In genomic region chr7:73999664-74000420, GRCh38 we compare ENCODE assay signal across 12 cellular contexts. TPM values are rescaled to one million over a fixed set of nuclear protein-coding genes. Genes with fewer than 3 reads are reported as not detected.
DNase-seq lines count a peak whose midpoint lies in the region; ATAC-seq and TF ChIP-seq lines count a peak whose summit lies in the region.
"Had no signal": no experiment of that assay in that cellular context is flagged by ENCODE, and none has a peak within 500 bp of the region (broad histone marks: within the 10 kb centered on the region; RNA-seq: fewer than 3 reads in every experiment).

No MANE protein-coding gene starts in this region.

- TF ChIP-seq EP300 in SK-N-SH (IDR thresholded peaks at IDR 0.05; ENCODE audit: borderline replicate concordance in 1 of 2, low read depth in 1 of 2, low read length in 1 of 2) = peak in 1 of 2 experiments; percentile 71; a peak in 1 of 4 replicates

- peaks cover 12% of the 10 kb centered on the region for H3F3A ChIP-seq in SK-N-SH (replicated peaks; ENCODE audit: insufficient read depth)

- peak; percentile 83 for DNase-seq in AG09309 (ENCODE audit: low read depth)
- no peak for DNase-seq in SK-N-SH
- DNase-seq in fibroblast of pulmonary artery (ENCODE audit: low read depth) = peak; percentile 85
- DNase-seq in posterior vena cava (ENCODE audit: low spot score) = peak; percentile 95
- DNase-seq in central memory CD4-positive, alpha-beta T cell = no peak
- DNase-seq in activated CD8-positive, alpha-beta memory T cell treated with anti-CD3 and anti-CD28 coated beads, Interleukin-2, amount 50 U/mL, for 48 hours = no peak
- DNase-seq: NCI-H1092 treated with DMSO at 0.1 percent for 48 hours, T1000 had no signal

- peaks cover 0 to 4% of the 10 kb centered on the region in 2 experiments; a peak in 2 of 4 replicates for H3K4me1 ChIP-seq in SK-N-SH (ENCODE audit: control insufficient read depth in 1 of 2, insufficient read depth in 2 of 2, low read depth in 1 of 2, low read length in 1 of 2)

- POLR2A ChIA-PET in SK-N-SH (lab: Yijun Ruan, JAX) = interaction anchor here (0.6 to 0.9 kb wide), 2 partner anchors 32 to 130 kb away, joined by 3 read pairs; no protein-coding TSS in a partner anchor

- CTCF ChIA-PET in SK-N-SH (lab: Yijun Ruan, JAX) = interaction anchor here (0.8 to 3.5 kb wide), 3 partner anchors 27 to 126 kb away, joined by 3 to 21 read pairs (median 3); no protein-coding TSS in a partner anchor

- H3K27me3 ChIP-seq in SK-N-SH (ENCODE audit: insufficient read depth) = no peaks in the 10 kb centered on the region

- H4K20me1 ChIP-seq in SK-N-SH (ENCODE audit: insufficient read depth) = no peaks in the 10 kb centered on the region

- no peak overlapping the region for H2AFZ ChIP-seq in SK-N-SH (ENCODE audit: low read depth)

- H3K4me2 ChIP-seq in SK-N-SH = peak overlapping the region; percentile 45; the same call in 1 of the 2 replicates

- intact Hi-C loops in posterior vena cava (cut with DNase I) = no loop called here

- peaks cover 10% of the 10 kb centered on the region; the same call in 1 of the 2 replicates for H3K79me2 ChIP-seq in SK-N-SH (ENCODE audit: insufficient read depth)

- 61% methylated on average over 23 of the region's 26 CpGs for WGBS in SK-N-SH (ENCODE audit: low lambda C conversion rate)

- H3K36me3 ChIP-seq in SK-N-SH (replicated peaks in 1 of 2; ENCODE audit: control insufficient read depth in 1 of 2, insufficient read depth in 2 of 2, low read length in 1 of 2) = no peaks in the 10 kb centered on the region

- peak overlapping the region; percentile 45; the same call in 1 of the 2 replicates for H3K9ac ChIP-seq in SK-N-SH

- H3K4me3 ChIP-seq in AG09309 (ENCODE audit: control insufficient read depth, low read depth, low read length) (no peak overlapping the region), SK-N-SH (ENCODE audit: low read depth in 2 of 2, low read length in 1 of 2) (no peak overlapping the region), fibroblast of pulmonary artery (replicated peaks; ENCODE audit: low read depth, low read length) (no peak overlapping the region)
- H3K4me3 ChIP-seq: skin epidermis had no signal

- peak overlapping the region in 1 of 2 experiments; percentile 90; a peak in 2 of 4 replicates for H3K27ac ChIP-seq in SK-N-SH (ENCODE audit: low read depth in 2 of 2, low read length in 1 of 2)
- H3K27ac ChIP-seq: C4-2B had no signal

- TF ChIP-seq RAD21 in SK-N-SH (IDR thresholded peaks at IDR 0.05; ENCODE audit: low read length) = no peak

- H3K9me3 ChIP-seq in SK-N-SH = no peaks in the 10 kb centered on the region

- TF ChIP-seq CTCF in AG09309 (IDR thresholded peaks at IDR 0.05; ENCODE audit: control insufficient read depth, insufficient read depth, low read depth, low read length, missing control alignments) (no peak), SK-N-SH (IDR thresholded peaks at IDR 0.05) (no peak), fibroblast of pulmonary artery (IDR thresholded peaks at IDR 0.05; ENCODE audit: low read length, missing control alignments) (no peak)

- ATAC-seq in GM18870 (IDR thresholded peaks at IDR 0.05; ENCODE audit: unreplicated experiment) (no peak), GM21723 (IDR thresholded peaks at IDR 0.05; ENCODE audit: unreplicated experiment) (no peak)

- no peaks in the 10 kb centered on the region for H3K9me2 ChIP-seq in SK-N-SH

TF ChIP-seq in SK-N-SH, 30 proteins besides CTCF, POLR2A, EP300 and RAD21:
- TF ChIP-seq YY1 (IDR thresholded peaks at IDR 0.05; ENCODE audit: low read depth) = no peak
- TF ChIP-seq RXRA (IDR thresholded peaks at IDR 0.05; ENCODE audit: borderline replicate concordance, low read depth) = no peak
- TF ChIP-seq PBX3 (IDR thresholded peaks at IDR 0.05) = peak; percentile 69; the same call in 1 of the 2 replicates
- TF ChIP-seq GABPA (IDR thresholded peaks at IDR 0.05; ENCODE audit: low read depth) = no peak
- no peak for TF ChIP-seq CHD2 (IDR thresholded peaks at IDR 0.05; ENCODE audit: low read length, partially characterized antibody)
- 0 out of 2 replicates have a peak, but pooled peaks have one; percentile 30 for TF ChIP-seq SIN3A (IDR thresholded peaks at IDR 0.05; ENCODE audit: borderline replicate concordance, low read depth, low read length)
- TF ChIP-seq NRF1 (IDR thresholded peaks at IDR 0.05; ENCODE audit: low read depth, low read length) = no peak
- TF ChIP-seq FOXM1 (IDR thresholded peaks at IDR 0.05; ENCODE audit: low read depth) = no peak
- TF ChIP-seq TCF12 (IDR thresholded peaks at IDR 0.05) = peak; percentile 59; the same call in 1 of the 2 replicates
- no peak for TF ChIP-seq JUND (IDR thresholded peaks at IDR 0.05)
- peak; percentile 87 for TF ChIP-seq NFIC (IDR thresholded peaks at IDR 0.05; ENCODE audit: borderline replicate concordance)
- peak; percentile 32; the same call in 1 of the 2 replicates for TF ChIP-seq POLR2AphosphoS5 (IDR thresholded peaks at IDR 0.05; ENCODE audit: low read depth, low read length)
- TF ChIP-seq USF1 (IDR thresholded peaks at IDR 0.05; ENCODE audit: borderline replicate concordance, low read depth) = no peak
- TF ChIP-seq RCOR1 (IDR thresholded peaks at IDR 0.05; ENCODE audit: low read length) = no peak
- TF ChIP-seq MXI1 (IDR thresholded peaks at IDR 0.05; ENCODE audit: low read depth, low read length) = no peak
- TF ChIP-seq MAX (IDR thresholded peaks at IDR 0.05; ENCODE audit: low read depth) = peak; percentile 76; the same call in 1 of the 2 replicates
- TF ChIP-seq TEAD4 (IDR thresholded peaks at IDR 0.05; ENCODE audit: borderline replicate concordance, insufficient read depth) = peak; percentile 69; the same call in 1 of the 2 replicates
- TF ChIP-seq RFX5 (IDR thresholded peaks at IDR 0.05; ENCODE audit: low read length) = no peak
- TF ChIP-seq FOXJ3 (CRISPR knock-in tag; IDR thresholded peaks at IDR 0.05) = no peak
TF ChIP-seq in SK-N-SH: peak in this region for 7.

RNA-seq across cellular contexts. Expression of gene ELN, which starts 28.1 kb away (rescaled TPM):
- polyA plus RNA-seq in SK-N-SH (2012; rRNA removed) = 8.9 and 12.5 TPM in 2 replicates
- polyA plus RNA-seq in SK-N-SH (2012; cell fraction: cytosol; rRNA removed) = 3.6 and 6.1 TPM in 2 replicates
- polyA plus RNA-seq in SK-N-SH (2012; cell fraction: nucleus; rRNA removed) = 10.6 and 13.4 TPM in 2 replicates
- total RNA-seq in posterior vena cava = 100 to 1,000 TPM; 354 to 999 TPM

Comparison
In these comparisons a context has a peak if more than half of its experiments do, and no peak if none do; other contexts are left out.
1. DNase-seq: peak in AG09309 (single experiment), fibroblast of pulmonary artery (single experiment) and posterior vena cava (single experiment); none in SK-N-SH (single experiment), central memory CD4-positive, alpha-beta T cell (single experiment) and activated CD8-positive, alpha-beta memory T cell treated with anti-CD3 and anti-CD28 coated beads, Interleukin-2, amount 50 U/mL, for 48 hours (single experiment).